Comparison of ENCODE assay signal across 9 cellular contexts in the genomic region with DNA sequence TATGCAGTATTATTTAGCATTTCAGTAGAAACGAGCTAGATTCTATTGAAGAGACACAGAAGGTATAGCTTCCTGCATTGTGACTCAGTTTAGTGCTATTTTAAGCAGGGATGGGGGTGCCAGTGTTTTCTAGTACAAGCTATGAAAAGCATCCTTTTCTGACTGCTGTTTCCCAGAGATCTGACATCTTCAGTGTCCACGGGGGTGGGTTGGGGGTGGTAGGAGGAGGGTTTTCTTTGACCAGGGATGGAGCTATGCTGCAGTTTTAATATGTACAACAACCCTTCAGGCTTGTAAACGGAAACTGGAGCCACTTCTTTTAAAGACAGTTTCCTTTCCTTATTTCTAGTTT. TPM values are rescaled to one million over a fixed set of nuclear protein-coding genes. Genes with fewer than 3 reads are reported as not detected.
DNase-seq lines count a peak whose midpoint lies in the region; ATAC-seq and FAIRE-seq lines count a peak whose summit lies in the region.
"Had no signal": no experiment of that assay in that cellular context is flagged by ENCODE, and none has a peak within 500 bp of the region (broad histone marks: within the 10 kb centered on the region; RNA-seq: fewer than 3 reads in every experiment).

No MANE protein-coding gene starts in this region.

- no peak overlapping the region for H3K27ac ChIP-seq in neuronal stem cell (replicated peaks; ENCODE audit: low read length)

- ATAC-seq in HG03095 (IDR thresholded peaks at IDR 0.05; ENCODE audit: unreplicated experiment), result no peak

- peak overlapping the region; percentile 91 for H3K4me2 ChIP-seq in neuronal stem cell (ENCODE audit: insufficient read depth, low read length, poor library complexity, severe bottlenecking)

- H3K4me1 ChIP-seq in endocrine pancreas (ENCODE audit: control insufficient read depth, insufficient read depth, low read length), result no peaks in the 10 kb centered on the region
- H3K4me1 ChIP-seq in neuronal stem cell (ENCODE audit: control insufficient read depth in 2 of 2, insufficient read depth in 1 of 2, low read depth in 1 of 2, low read length in 2 of 2), result peaks cover 0 to 2% of the 10 kb centered on the region in 2 donors

- H2BK120ac ChIP-seq in neuronal stem cell (ENCODE audit: low read depth, low read length), result no peak overlapping the region

- no peak overlapping the region for H3K23ac ChIP-seq in neuronal stem cell (ENCODE audit: low read depth, low read length, poor library complexity)

- H2AK5ac ChIP-seq in neuronal stem cell (ENCODE audit: low read depth, low read length), result no peak overlapping the region

- peak overlapping the region; percentile 95 for H2AFZ ChIP-seq in neuronal stem cell (ENCODE audit: low read length)

- H3K9me3 ChIP-seq in endocrine pancreas (ENCODE audit: control insufficient read depth, low read length) (no peaks in the 10 kb centered on the region), neuronal stem cell (replicated peaks in 1 of 2; ENCODE audit: control insufficient read depth in 2 of 2, insufficient read depth in 1 of 2, low read depth in 1 of 2, low read length in 2 of 2) (no peaks in the 10 kb centered on the region)

- peak overlapping the region; percentile 75; the same call in 1 of the 2 replicates for H3K4me3 ChIP-seq in Jurkat, Clone E6-1 (ENCODE audit: low read length)
- peak overlapping the region; percentile 87 for H3K4me3 ChIP-seq in endocrine pancreas (ENCODE audit: control insufficient read depth, insufficient read depth, low read length)
- H3K4me3 ChIP-seq in neuronal stem cell (ENCODE audit: low read length in 2 of 2), result peak overlapping the region in 1 of 2 donors; percentile 84

- H3K27me3 ChIP-seq in endocrine pancreas (ENCODE audit: control insufficient read depth, insufficient read depth, low read length) (no peaks in the 10 kb centered on the region), neuronal stem cell (ENCODE audit: control insufficient read depth in 3 of 3, insufficient read depth in 3 of 3, low read depth in 1 of 3, low read length in 3 of 3) (peaks cover 0 to 1% (median 0%) of the 10 kb centered on the region in 3 experiments)

- H3K36me3 ChIP-seq in endocrine pancreas (ENCODE audit: control insufficient read depth, insufficient read depth, low read length), result no peaks in the 10 kb centered on the region
- no peaks in the 10 kb centered on the region for H3K36me3 ChIP-seq in neuronal stem cell (replicated peaks in 1 of 2; ENCODE audit: control insufficient read depth in 2 of 2, insufficient read depth in 2 of 2, low read length in 2 of 2)

- H3K4ac ChIP-seq in neuronal stem cell (ENCODE audit: low read length), result no peak overlapping the region

- H3K9ac ChIP-seq in endocrine pancreas (ENCODE audit: control insufficient read depth, insufficient read depth, low read length), result no peak overlapping the region
- no peak overlapping the region for H3K9ac ChIP-seq in neuronal stem cell (ENCODE audit: low read depth, low read length, poor library complexity)

- H2BK15ac ChIP-seq in neuronal stem cell (ENCODE audit: low read length), result no peak overlapping the region

- no peak for FAIRE-seq in GM19239 (lab: Jason Lieb, UNC)

- no peak overlapping the region for H2BK12ac ChIP-seq in neuronal stem cell (ENCODE audit: low read length)

- H4K8ac ChIP-seq in neuronal stem cell (ENCODE audit: low read depth, low read length), result no peak overlapping the region

- WGBS in neuronal stem cell (ENCODE audit: extremely low coverage in 2 of 2, insufficient read length in 2 of 2, insufficient replicate concordance in 1 of 2), 2 donors, result no CpG with 5 or more reads among the region's 3 CpGs

- peak; percentile 71 for DNase-seq in AG08395 (ENCODE audit: low spot score)
- no peak for DNase-seq in Jurkat, Clone E6-1 (ENCODE audit: low read depth, low spot score)
- DNase-seq in neuronal stem cell (ENCODE audit: low spot score), result no peak
- no peak for DNase-seq in activated CD8-positive, alpha-beta memory T cell treated with anti-CD3 and anti-CD28 coated beads, Interleukin-2, amount 50 U/mL, for 4 hours
- no peak for DNase-seq in NK-92 treated with Interleukin-12 subunit alpha and Interleukin-12 subunit beta, amount 100 ng/mL, for 24 hours (lab: John Stamatoyannopoulos, UW)
- no peak for DNase-seq in GM19239 (ENCODE audit: insufficient read length, low spot score)

- no peak overlapping the region for H4K91ac ChIP-seq in neuronal stem cell (ENCODE audit: low read depth, low read length, poor library complexity)

- no peak overlapping the region for H3K18ac ChIP-seq in neuronal stem cell (ENCODE audit: low read length)

- H2BK5ac ChIP-seq in neuronal stem cell (ENCODE audit: low read length), result no peak overlapping the region

- H3K14ac ChIP-seq in neuronal stem cell (ENCODE audit: low read length), result no peak overlapping the region

- H3K79me1 ChIP-seq in neuronal stem cell (ENCODE audit: low read depth, low read length), result no peaks in the 10 kb centered on the region

RNA-seq across cellular contexts. Expression of a gene that starts 2.7 kb away (rescaled TPM):
- polyA plus RNA-seq in Jurkat, Clone E6-1 (2012; ENCODE audit: insufficient read depth, insufficient read length), result not detected
- 1.8 TPM for polyA plus RNA-seq in neuronal stem cell (2013, experiment 1 of 2)
- 1.9 TPM for polyA plus RNA-seq in neuronal stem cell (2013, experiment 2 of 2)
- polyA plus RNA-seq: naive thymus-derived CD8-positive, alpha-beta T cell had no signal
